29 cellular contexts compared by ENCODE assay signal in genomic region chr7:101871351-101871750, GRCh38. TPM values are rescaled to one million over a fixed set of nuclear protein-coding genes. Genes with fewer than 3 reads are reported as not detected.
DNase-seq lines count a peak whose midpoint lies in the region; ATAC-seq, FAIRE-seq and TF ChIP-seq lines count a peak whose summit lies in the region.
"Had no signal": no experiment of that assay in that cellular context is flagged by ENCODE, and none has a peak within 500 bp of the region (broad histone marks: within the 10 kb centered on the region; RNA-seq: fewer than 3 reads in every experiment).

No MANE protein-coding gene starts in this region.

- DNase-seq in HCT116 (ENCODE audit: low read depth, low spot score) (no peak), H1 (ENCODE audit: low read depth in 1 of 2, low spot score in 2 of 2) (no peak), sigmoid colon (no peak), NCI-H345 (lab: John Stamatoyannopoulos, UW) (no peak), kidney glomerular epithelial cell (lab: John Stamatoyannopoulos, UW) (no peak), NCI-H1436 (lab: John Stamatoyannopoulos, UW) (no peak), LoVo (ENCODE audit: low spot score) (no peak)
- DNase-seq: activated CD4-positive, alpha-beta T cell treated with anti-CD3 and anti-CD28 coated beads for 36 hours; activated CD8-positive, alpha-beta memory T cell treated with anti-CD3 and anti-CD28 coated beads for 24 hours; activated gamma-delta T cell; activated naive CD8-positive, alpha-beta T cell treated with anti-CD3 and anti-CD28 coated beads, Interleukin-2, amount 10 ng/mL, durations not matched to agents 7 days and 5 days; EL; GM23248; NCI-H187; NCI-H2171 treated with DMSO at 0.1 percent for 48 hours; nephron progenitor cell; ovary; SJCRH30; stimulated activated CD4-positive, alpha-beta T cell treated with anti-CD3 and anti-CD28 coated beads, Interleukin-2, amount 100 ng/mL, for 48 hours had no signal

- no peaks in the 10 kb centered on the region for H3K9me2 ChIP-seq in HCT116 (ENCODE audit: insufficient read depth)

- TF ChIP-seq EP300 in H1 (IDR thresholded peaks at IDR 0.05; ENCODE audit: borderline replicate concordance in 1 of 2, low read depth in 2 of 2, low read length in 2 of 2) (no peak), sigmoid colon (IDR thresholded peaks at IDR 0.05) (no peak)

- no peak overlapping the region for H2BK20ac ChIP-seq in H1 (ENCODE audit: low read length)

- H4K91ac ChIP-seq in H1 (replicated peaks; ENCODE audit: insufficient read length, low read length) = peak overlapping the region; percentile 51

- no peak overlapping the region for H3K4me3 ChIP-seq in BLaER1 treated with 17β-estradiol and CSF1 and Interleukin-3, amounts not matched to agents 10 nM and 100 nM
- H3K4me3 ChIP-seq in HCT116 (replicated peaks in 1 of 2; ENCODE audit: low read depth in 1 of 2, low read length in 2 of 2) (no peak overlapping the region), H1 (ENCODE audit: extremely low read depth in 1 of 4, insufficient read depth in 2 of 4, low read depth in 3 of 4, low read length in 4 of 4) (no peak overlapping the region), sigmoid colon (no peak overlapping the region)
- H3K4me3 ChIP-seq: ascending aorta, gastroesophageal sphincter, GM23248, mucosa of descending colon, ovary, right atrium auricular region, SJCRH30 had no signal

- H3K4me2 ChIP-seq in BLaER1 treated with 17β-estradiol and CSF1 and Interleukin-3, amounts not matched to agents 10 nM and 100 nM = peak overlapping the region in 9 of 11 experiments; percentile 7 to 92 (median 29); a peak in 12 of 22 replicates
- H3K4me2 ChIP-seq in HCT116 (ENCODE audit: low read length) = peak overlapping the region; percentile 68
- peak overlapping the region in 1 of 2 experiments; percentile 69; a peak in 1 of 4 replicates for H3K4me2 ChIP-seq in H1 (ENCODE audit: insufficient read depth in 1 of 2, low read depth in 2 of 2, low read length in 2 of 2)

- H2BK5ac ChIP-seq in H1 (ENCODE audit: low read depth, low read length) = peak overlapping the region; percentile 68; the same call in 1 of the 2 replicates

- peaks cover 20% of the 10 kb centered on the region for H3K79me1 ChIP-seq in H1 (ENCODE audit: low read depth, low read length)

- H2BK12ac ChIP-seq in H1 (ENCODE audit: low read depth, low read length) = peak overlapping the region; percentile 87; the same call in 1 of the 2 replicates

- H3K23ac ChIP-seq in H1 (ENCODE audit: insufficient read length) = no peak overlapping the region

- H2BK120ac ChIP-seq in H1 (replicated peaks; ENCODE audit: low read depth, low read length) = no peak overlapping the region

- H3K27ac ChIP-seq in BLaER1 treated with 17β-estradiol and CSF1 and Interleukin-3, amounts not matched to agents 10 nM and 100 nM = no peak overlapping the region
- H3K27ac ChIP-seq in HCT116 (ENCODE audit: low read depth, low read length) = peak overlapping the region; percentile 54
- no peak overlapping the region for H3K27ac ChIP-seq in H1 (ENCODE audit: low read depth, low read length)
- H3K27ac ChIP-seq in sigmoid colon = peak overlapping the region in 3 of 4 donors; percentile 55 to 73 (median 71)
- H3K27ac ChIP-seq: ascending aorta, GM23248, ovary, SJCRH30 had no signal

- peak overlapping the region; percentile 92; the same call in 1 of the 2 replicates for H2AK5ac ChIP-seq in H1 (ENCODE audit: low read depth, low read length)

- TF ChIP-seq POLR2A in HCT116 (IDR thresholded peaks at IDR 0.05; ENCODE audit: borderline replicate concordance, extremely low read depth, insufficient read depth, insufficient read length) (no peak), H1 (IDR thresholded peaks at IDR 0.05; ENCODE audit: control extremely low read depth in 1 of 2, low read depth in 2 of 2, low read length in 2 of 2) (no peak), sigmoid colon (IDR thresholded peaks at IDR 0.05) (no peak)

- H3K14ac ChIP-seq in H1 (ENCODE audit: insufficient read length) = no peak overlapping the region

- no peaks in the 10 kb centered on the region for H3K27me3 ChIP-seq in BLaER1 treated with 17β-estradiol and CSF1 and Interleukin-3, amounts not matched to agents 10 nM and 100 nM
- no peaks in the 10 kb centered on the region for H3K27me3 ChIP-seq in HCT116 (ENCODE audit: insufficient read depth, low read length)
- H3K27me3 ChIP-seq in H1 (replicated peaks in 1 of 4; ENCODE audit: control insufficient read depth in 3 of 4, extremely low read depth in 1 of 4, insufficient read depth in 3 of 4, low read length in 3 of 4) = no peaks in the 10 kb centered on the region
- H3K27me3 ChIP-seq in sigmoid colon = no peaks in the 10 kb centered on the region
- H3K27me3 ChIP-seq: ascending aorta, gastroesophageal sphincter, ovary, right atrium auricular region, SJCRH30 had no signal

- H3K9ac ChIP-seq in BLaER1 treated with 17β-estradiol and CSF1 and Interleukin-3, amounts not matched to agents 10 nM and 100 nM = no peak overlapping the region
- H3K9ac ChIP-seq in HCT116 (ENCODE audit: low read length) (no peak overlapping the region), H1 (replicated peaks in 1 of 4; ENCODE audit: extremely low read depth in 1 of 4, low read depth in 3 of 4, low read length in 3 of 4) (no peak overlapping the region)
- H3K9ac ChIP-seq: GM23248 had no signal

- H4K20me1 ChIP-seq in BLaER1 treated with 17β-estradiol and CSF1 and Interleukin-3, amounts not matched to agents 10 nM and 100 nM = peaks cover 99 to 100% (median 100%) of the 10 kb centered on the region in 11 experiments; a peak in 21 of 22 replicates
- H4K20me1 ChIP-seq in HCT116 (ENCODE audit: insufficient read depth) (no peaks in the 10 kb centered on the region), H1 (replicated peaks in 1 of 2; ENCODE audit: control insufficient read depth in 1 of 2, insufficient read depth in 2 of 2, low read length in 2 of 2) (peaks cover 17 to 26% of the 10 kb centered on the region in 2 experiments)

- peaks cover 4 to 26% (median 8%) of the 10 kb centered on the region in 11 experiments; a peak in 10 of 22 replicates for H3K36me3 ChIP-seq in BLaER1 treated with 17β-estradiol and CSF1 and Interleukin-3, amounts not matched to agents 10 nM and 100 nM
- H3K36me3 ChIP-seq in HCT116 (ENCODE audit: control insufficient read depth in 1 of 2, insufficient read depth in 2 of 2, low read length in 2 of 2) (no peaks in the 10 kb centered on the region), H1 (ENCODE audit: control insufficient read depth in 2 of 4, insufficient read depth in 4 of 4, low read length in 3 of 4) (no peaks in the 10 kb centered on the region), sigmoid colon (no peaks in the 10 kb centered on the region)
- H3K36me3 ChIP-seq: ascending aorta, gastroesophageal sphincter, ovary, right atrium auricular region, SJCRH30 had no signal

- TF ChIP-seq CTCF in HCT116 (IDR thresholded peaks at IDR 0.05 in 2 of 3, conservative IDR thresholded peaks at IDR 0.05 in 1 of 3; ENCODE audit: borderline replicate concordance in 1 of 3, insufficient read depth in 1 of 3, low read depth in 2 of 3, low read length in 2 of 3) = no peak
- no peak for TF ChIP-seq CTCF in H1 (IDR thresholded peaks at IDR 0.05; ENCODE audit: control extremely low read depth in 1 of 3, insufficient read depth in 1 of 3, low read depth in 1 of 3, low read length in 3 of 3)
- no peak for TF ChIP-seq CTCF in sigmoid colon (IDR thresholded peaks at IDR 0.05)

- H3K4me1 ChIP-seq in BLaER1 treated with 17β-estradiol and CSF1 and Interleukin-3, amounts not matched to agents 10 nM and 100 nM = peaks cover 47 to 95% (median 84%) of the 10 kb centered on the region in 10 experiments
- H3K4me1 ChIP-seq in HCT116 (ENCODE audit: control insufficient read depth in 1 of 2, insufficient read depth in 2 of 2, low read length in 2 of 2) (peaks cover 36 to 52% of the 10 kb centered on the region in 2 experiments), H1 (replicated peaks in 1 of 4; ENCODE audit: control insufficient read depth in 3 of 4, insufficient read depth in 4 of 4, low read length in 3 of 4) (peaks cover 10 to 37% (median 28%) of the 10 kb centered on the region in 4 experiments), sigmoid colon (peaks cover 0 to 68% (median 60%) of the 10 kb centered on the region in 4 donors)

- no peaks in the 10 kb centered on the region for H3K9me3 ChIP-seq in BLaER1 treated with 17β-estradiol and CSF1 and Interleukin-3, amounts not matched to agents 10 nM and 100 nM (replicated peaks in 1 of 11)
- H3K9me3 ChIP-seq in HCT116 (ENCODE audit: control insufficient read depth in 1 of 2, insufficient read depth in 1 of 2, low read depth in 1 of 2, low read length in 2 of 2) = no peaks in the 10 kb centered on the region
- H3K9me3 ChIP-seq in H1 (ENCODE audit: insufficient read depth in 2 of 2, low read depth in 1 of 2, low read length in 1 of 2) = no peaks in the 10 kb centered on the region
- no peaks in the 10 kb centered on the region for H3K9me3 ChIP-seq in sigmoid colon
- H3K9me3 ChIP-seq: ascending aorta, gastroesophageal sphincter, mucosa of descending colon, ovary, right atrium auricular region, SJCRH30 had no signal

- RAD21 ChIA-PET in HCT116 (lab: Charles Lee; ENCODE audit: low non-redundant PET in 1 of 2, low total read pairs in 2 of 2, uncharacterized antibody in 2 of 2, unreplicated experiment in 2 of 2) = no interaction called here

- POLR2A ChIA-PET in HCT116 (lab: Charles Lee) (no interaction called here), H1 (lab: Charles Lee; ENCODE audit: partially characterized antibody) (no interaction called here)

- H3K56ac ChIP-seq in H1 (replicated peaks; ENCODE audit: insufficient read length, low read depth, low read length) = no peak overlapping the region

- no peak for ATAC-seq in HCT116
- ATAC-seq: activated CD4-positive, alpha-beta T cell treated with anti-CD3 and anti-CD28 coated beads for 36 hours had no signal

- CTCF ChIA-PET in HCT116 (lab: Charles Lee) (interaction anchor here (1.3 kb wide), 1 partner anchor 9 kb away, joined by 12 read pairs; no protein-coding TSS in a partner anchor), H1 (lab: Charles Lee; ENCODE audit: partially characterized antibody) (interaction anchor here (0.6 to 2.2 kb wide), 4 partner anchors 15 to 106 kb away, joined by 3 to 6 read pairs (median 4); no protein-coding TSS in a partner anchor)

- H3K79me2 ChIP-seq in HCT116 (ENCODE audit: insufficient read depth, low read length) (peaks cover 99% of the 10 kb centered on the region), H1 (ENCODE audit: control insufficient read depth in 1 of 2, insufficient read depth in 2 of 2, low read length in 2 of 2) (peaks cover 4 to 100% of the 10 kb centered on the region in 2 experiments)

- peak overlapping the region; percentile 62 for H4K5ac ChIP-seq in H1 (ENCODE audit: insufficient read length, low read depth, low read length)

- H3K4ac ChIP-seq in H1 (replicated peaks; ENCODE audit: insufficient read length, low read depth, low read length) = peak overlapping the region; percentile 61

- TF ChIP-seq RAD21 in HCT116 (IDR thresholded peaks at IDR 0.05; ENCODE audit: low read depth) (no peak), H1 (IDR thresholded peaks at IDR 0.05 in 1 of 2, conservative IDR thresholded peaks at IDR 0.05 in 1 of 2; ENCODE audit: low read depth in 2 of 2, low read length in 2 of 2) (no peak)

- 0 out of 2 replicates have a peak, but pooled peaks cover 6% of the 10 kb centered on the region for H3K23me2 ChIP-seq in H1 (ENCODE audit: low read depth, low read length)

- peak overlapping the region; percentile 40; the same call in 1 of the 2 replicates for H2BK15ac ChIP-seq in H1 (ENCODE audit: low read length)

- peak overlapping the region; percentile 48; the same call in 1 of the 2 replicates for H3K18ac ChIP-seq in H1 (ENCODE audit: extremely low read depth, low read length)

- H2AFZ ChIP-seq in HCT116 (ENCODE audit: low read depth, low read length, poor library complexity, severe bottlenecking) (no peak overlapping the region), H1 (ENCODE audit: low read length) (no peak overlapping the region)
- H2AFZ ChIP-seq: GM23248 had no signal

- intact Hi-C loops in HCT116 (cut with micrococcal nuclease) (no loop called here), sigmoid colon (cut with DNase I) (no loop called here)

- no TSS peak for BruUV-seq in HCT116 (replicated peaks; lab: Mats Ljungman, UMichigan)

- FAIRE-seq in H1 (lab: Jason Lieb, UNC) = no peak
- FAIRE-seq: endometrium, GM12892, HepG2, islet of Langerhans, RCC 7860 had no signal

- no peak overlapping the region for H4K8ac ChIP-seq in H1 (ENCODE audit: extremely low read depth, insufficient read depth, low read length)

- WGBS in H1 (ENCODE audit: extremely low coverage in 1 of 2, insufficient coverage in 1 of 2, insufficient read length in 1 of 2, insufficient replicate concordance in 2 of 2, low coverage in 1 of 2, low lambda C conversion rate in 2 of 2, missing lambda C conversion rate in 1 of 2), 2 experiments = 92% methylated on average over 9 of the region's 9 CpGs; no CpG with 5 or more reads in 1 of the 2 experiments
- 93 to 94% methylated on average over 9 of the region's 9 CpGs for WGBS in sigmoid colon, 2 donors

RNA-seq across cellular contexts. Expression of gene CUX1, which starts 53.9 kb away (rescaled TPM):
- 68.9 TPM for total RNA-seq in HCT116 (2021; ENCODE audit: unreplicated experiment)
- 74.9 and 75.9 TPM in 2 replicates for polyA plus RNA-seq in HCT116 (2012)
- total RNA-seq in H1 (2021; fragmentation: NEBNext Ultra II Directional; extraction: Animal tissue kit (Norgen Biotek cat#: 25700)) = 53.8 and 65.9 TPM in 2 replicates
- 21.6 and 33.1 TPM in 2 replicates for polyA plus RNA-seq in H1 (2011; rRNA removed)
- polyA plus RNA-seq in H1 (2011; cell fraction: cytosol; rRNA removed) = 17.0 TPM
- polyA plus RNA-seq in H1 (2011; cell fraction: nucleus; rRNA removed) = 36.0 TPM
- polyA plus RNA-seq in H1 (2012, experiment 1 of 2) = 21.0 to 31.0 TPM (median 29.1 TPM) in 4 replicates
- 18.8 TPM for polyA plus RNA-seq in H1 (2012, experiment 2 of 2)
- 32.6 TPM for polyA plus RNA-seq in H1 (2013, experiment 1 of 2)
- polyA plus RNA-seq in H1 (2013, experiment 2 of 2) = 35.1 TPM
- polyA minus RNA-seq in H1 (2011; rRNA and poly(A)+ RNA removed) = 34.6 and 44.1 TPM in 2 replicates
- 30.0 TPM for polyA minus RNA-seq in H1 (2011; cell fraction: cytosol; rRNA and poly(A)+ RNA removed)
- polyA minus RNA-seq in H1 (2011; cell fraction: nucleus; rRNA and poly(A)+ RNA removed) = 71.2 TPM
- 100 to 1,000 TPM in 2 of 4 donors, 10 to 100 TPM in 2; 47.4 to 127 (median 79.0) TPM for total RNA-seq in sigmoid colon
- 10 to 100 TPM; 46.7 to 49.9 (median 47.2) TPM for polyA plus RNA-seq in sigmoid colon

Comparison
In these comparisons a context has a peak if more than half of its experiments do, and no peak if none do; other contexts are left out.
1. H3K27ac ChIP-seq: peak in HCT116 (single experiment) and sigmoid colon (3 of 4); none in BLaER1 treated with 17β-estradiol and CSF1 and Interleukin-3, amounts not matched to agents 10 nM and 100 nM (0 of 11) and H1 (single experiment).